In genomic region chr6:154768280-154768679, GRCh38 we compare ENCODE assay signal across 27 cellular contexts.
"Had no signal": no experiment of that assay in that cellular context is flagged by ENCODE, and none has a peak within 500 bp of the region (broad histone marks: within the 10 kb centered on the region; RNA-seq: fewer than 3 reads in every experiment).

No MANE protein-coding gene starts in this region.

- DNase-seq: activated B cell treated with CpG ODN at 0.5 μM for 24 hours; activated CD4-positive, alpha-beta memory T cell treated with anti-CD3 and anti-CD28 coated beads, Interleukin-2, amount 10 ng/mL, durations not matched to agents 7 days and 5 days; activated CD4-positive, alpha-beta T cell treated with anti-CD3 and anti-CD28 coated beads for 36 hours; activated CD4-positive, alpha-beta T cell treated with anti-CD3 and anti-CD28 coated beads, Interleukin-2, amount 50 U/mL, for 1 hour; activated gamma-delta T cell treated with Interleukin-2 at 50 U/mL for 16 hours; activated naive CD4-positive, alpha-beta T cell treated with anti-CD3 and anti-CD28 coated beads, Interleukin-2, amount 10 ng/mL, durations not matched to agents 7 days and 5 days; activated T-cell treated with anti-CD3 and anti-CD28 coated beads for 4 hours; activated T-cell treated with anti-CD3 and anti-CD28 coated beads, Interleukin-2, amount 50 U/mL, for 48 hours; amniotic stem cell; body of pancreas; central memory CD4-positive, alpha-beta T cell; MG63; MV-4-11; NCI-H1092 treated with DMSO at 0.1 percent for 48 hours; NCI-H1417 treated with DMSO at 0.1 percent for 48 hours; NCI-H1694 treated with DMSO at 0.1 percent for 48 hours; NCI-H2029 treated with DMSO at 0.1 percent for 48 hours; NCI-H345; NCI-H510A; NCI-H526 treated with DMSO at 0.1 percent for 48 hours; NCI-H82; SIG-M5; T-helper 2 cell; T1000 had no signal

- FAIRE-seq: bronchial epithelial cell, TTC549 had no signal

- H3K9me3 Mint-ChIP-seq: activated B cell treated with CpG ODN at 0.5 μM for 24 hours; activated CD4-positive, alpha-beta memory T cell treated with anti-CD3 and anti-CD28 coated beads, Interleukin-2, amount 10 ng/mL, durations not matched to agents 7 days and 5 days; activated naive CD4-positive, alpha-beta T cell treated with anti-CD3 and anti-CD28 coated beads, Interleukin-2, amount 10 ng/mL, durations not matched to agents 7 days and 5 days; activated T-helper 2 cell treated with anti-CD3 and anti-CD28 coated beads, Interferon-gamma antibody, Interleukin-2, Interleukin-4, amounts not matched to agents 10 μg/mL and 5 μg/mL and 100 μg/mL, durations not matched to agents 14 hours and 24 hours and 36 hours had no signal

- ATAC-seq: activated CD4-positive, alpha-beta T cell treated with anti-CD3 and anti-CD28 coated beads for 36 hours; body of pancreas had no signal

- H3K27ac Mint-ChIP-seq: activated B cell treated with CpG ODN at 0.5 μM for 24 hours; activated CD4-positive, alpha-beta memory T cell treated with anti-CD3 and anti-CD28 coated beads, Interleukin-2, amount 10 ng/mL, durations not matched to agents 7 days and 5 days; activated CD4-positive, alpha-beta T cell treated with anti-CD3 and anti-CD28 coated beads for 36 hours; activated naive CD4-positive, alpha-beta T cell treated with anti-CD3 and anti-CD28 coated beads, Interleukin-2, amount 10 ng/mL, durations not matched to agents 7 days and 5 days; activated T-helper 2 cell treated with anti-CD3 and anti-CD28 coated beads, Interferon-gamma antibody, Interleukin-2, Interleukin-4, amounts not matched to agents 10 μg/mL and 5 μg/mL and 100 μg/mL, durations not matched to agents 14 hours and 24 hours and 36 hours had no signal

- H3K27me3 Mint-ChIP-seq: activated B cell treated with CpG ODN at 0.5 μM for 24 hours; activated CD4-positive, alpha-beta memory T cell treated with anti-CD3 and anti-CD28 coated beads, Interleukin-2, amount 10 ng/mL, durations not matched to agents 7 days and 5 days; activated CD4-positive, alpha-beta T cell treated with anti-CD3 and anti-CD28 coated beads for 36 hours; activated naive CD4-positive, alpha-beta T cell treated with anti-CD3 and anti-CD28 coated beads, Interleukin-2, amount 10 ng/mL, durations not matched to agents 7 days and 5 days had no signal

- H3K4me3 Mint-ChIP-seq: activated B cell treated with CpG ODN at 0.5 μM for 24 hours; activated CD4-positive, alpha-beta memory T cell treated with anti-CD3 and anti-CD28 coated beads, Interleukin-2, amount 10 ng/mL, durations not matched to agents 7 days and 5 days; activated CD4-positive, alpha-beta T cell treated with anti-CD3 and anti-CD28 coated beads for 36 hours; activated naive CD4-positive, alpha-beta T cell treated with anti-CD3 and anti-CD28 coated beads, Interleukin-2, amount 10 ng/mL, durations not matched to agents 7 days and 5 days had no signal
